11 cellular contexts compared by ENCODE assay signal in genomic region chr20:47950557-47951283, GRCh38.
"Had no signal": no experiment of that assay in that cellular context is flagged by ENCODE, and none has a peak within 500 bp of the region (broad histone marks: within the 10 kb centered on the region; RNA-seq: fewer than 3 reads in every experiment).

No MANE protein-coding gene starts in this region.

- H3K9me3 ChIP-seq: left lung had no signal

- H3K4me1 Mint-ChIP-seq: activated T-helper 17 cell treated with anti-CD3 and anti-CD28 coated beads, Interleukin-2, amount 50 U/mL, for 72 hours had no signal

- H3K36me3 ChIP-seq: left lung had no signal

- H3K4me1 ChIP-seq: left lung had no signal

- H3K4me3 Mint-ChIP-seq: activated T-helper 17 cell treated with anti-CD3 and anti-CD28 coated beads, Interleukin-2, amount 50 U/mL, for 72 hours; naive thymus-derived CD8-positive, alpha-beta T cell had no signal

- H3K36me3 Mint-ChIP-seq: naive thymus-derived CD8-positive, alpha-beta T cell had no signal

- H3K27ac Mint-ChIP-seq: activated T-helper 17 cell treated with anti-CD3 and anti-CD28 coated beads, Interleukin-2, amount 50 U/mL, for 72 hours; naive thymus-derived CD8-positive, alpha-beta T cell had no signal

- H3K27ac ChIP-seq: left lung had no signal

- H3K9me3 Mint-ChIP-seq: activated T-helper 17 cell treated with anti-CD3 and anti-CD28 coated beads, Interleukin-2, amount 50 U/mL, for 72 hours; naive thymus-derived CD8-positive, alpha-beta T cell had no signal

- H3K4me3 ChIP-seq: left lung, skin epidermis had no signal

- H3K27me3 ChIP-seq: left lung had no signal

- DNase-seq: activated CD4-positive, CD25-positive, alpha-beta regulatory T cell treated with anti-CD3 and anti-CD28 coated beads, Interleukin-2, amount 50 U/mL, for 72 hours; activated naive CD4-positive, alpha-beta T cell treated with Interleukin-2 at 50 U/mL for 16 hours; erythroblast; left lung; naive thymus-derived CD8-positive, alpha-beta T cell; posterior cingulate gyrus; stimulated activated CD4-positive, alpha-beta T cell treated with anti-CD3 and anti-CD28 coated beads, Interleukin-4, amount 100 ng/mL, for 4 hours; stimulated activated CD8-positive, alpha-beta memory T cell treated with anti-CD3 and anti-CD28 coated beads, Interleukin-4, amount 100 ng/mL, for 48 hours; stimulated activated naive CD8-positive, alpha-beta T cell treated with anti-CD3 and anti-CD28 coated beads, Interleukin-15, Interleukin-2, amounts not matched to agents 100 U/mL and 50 U/mL, for 24 hours had no signal
